ENCODE assay signal across 12 cellular contexts in genomic region chr3:152909180-152909883, GRCh38.
A peak's percentile ranks its signal among the peaks of the same experiment; 100 is the strongest.
DNase-seq lines count a peak whose midpoint lies in the region; ATAC-seq lines count a peak whose summit lies in the region.
"Had no signal": no experiment of that assay in that cellular context is flagged by ENCODE, and none has a peak within 500 bp of the region (broad histone marks: within the 10 kb centered on the region; RNA-seq: fewer than 3 reads in every experiment).

No MANE protein-coding gene starts in this region.

- peak; percentile 27 for DNase-seq in GM03348 (ENCODE audit: low spot score)
- peak; percentile 28 for DNase-seq in SK-MEL-5 (ENCODE audit: low read depth, low spot score)
- DNase-seq in fibroblast of gingiva (ENCODE audit: low read depth) = peak; percentile 55
- DNase-seq in renal cortical epithelial cell (ENCODE audit: low read depth) = peak; percentile 13
- no peak for DNase-seq in DMS153 treated with DMSO at 0.1 percent for 48 hours (lab: John Stamatoyannopoulos, UW; ENCODE audit: unreplicated experiment)
- DNase-seq in caudate nucleus (lab: John Stamatoyannopoulos, UW) = no peak
- no peak for DNase-seq in NCI-H128 (lab: John Stamatoyannopoulos, UW; ENCODE audit: unreplicated experiment)
- DNase-seq: activated CD4-positive, alpha-beta memory T cell treated with anti-CD3 and anti-CD28 coated beads, Interleukin-2, amount 10 ng/mL, durations not matched to agents 7 days and 5 days; COR-L47; NCI-H2227 treated with DMSO at 0.1 percent for 48 hours; SK-N-SH had no signal

- in situ Hi-C loops in SK-MEL-5 (cut with HindIII; ENCODE audit: low pct_unique_long_range_greater_than_20kb, low sequenced_read_pairs) = no loop called here

- no peak overlapping the region for H3K27ac ChIP-seq in caudate nucleus (ENCODE audit: low read depth, low read length)

- ATAC-seq in GM19324 (IDR thresholded peaks at IDR 0.05; ENCODE audit: low FRiP score, unreplicated experiment) = no peak

Comparison
In these comparisons a context has a peak if more than half of its experiments do, and no peak if none do; other contexts are left out.
1. DNase-seq: peak in GM03348 (single experiment), SK-MEL-5 (single experiment), fibroblast of gingiva (single experiment) and renal cortical epithelial cell (single experiment); none in DMS153 treated with DMSO at 0.1 percent for 48 hours (single experiment), caudate nucleus (0 of 61) and NCI-H128 (single experiment).